Comparison of ENCODE assay signal across 26 cellular contexts in genomic region chr1:13799502-13800283, GRCh38.
DNase-seq lines count a peak whose midpoint lies in the region; ATAC-seq, FAIRE-seq and TF ChIP-seq lines count a peak whose summit lies in the region.
"Had no signal": no experiment of that assay in that cellular context is flagged by ENCODE, and none has a peak within 500 bp of the region (broad histone marks: within the 10 kb centered on the region; RNA-seq: fewer than 3 reads in every experiment).

No MANE protein-coding gene starts in this region.

- no peak overlapping the region for H3K4me2 ChIP-seq in hepatocyte

- ATAC-seq in T-helper 17 cell = no peak
- ATAC-seq in stimulated activated naive B cell treated with anti-CD40 and anti-IgM and Interleukin-4, amounts not matched to agents 10 μg/mL and 1 μg/mL and 100 μg/mL, for 72 hours (replicated peaks) = no peak
- no peak for ATAC-seq in HG02763 (IDR thresholded peaks at IDR 0.05; ENCODE audit: unreplicated experiment)
- ATAC-seq: natural killer cell treated with Interleukin-12 subunit alpha and Interleukin-12 subunit beta and Interleukin-15 and Interleukin-18, amount 100 ng/mL, for 72 hours; right cardiac atrium had no signal

- in situ Hi-C loops in GM13976 (cut with MboI; ENCODE audit: low sequenced_read_pairs, unreplicated experiment) = loop anchor here (10.0 kb wide), 1 partner anchor 135 kb away; no protein-coding TSS in a partner anchor

- no peaks in the 10 kb centered on the region for H3K36me3 ChIP-seq in HEK293 (ENCODE audit: control insufficient read depth in 2 of 2, insufficient read depth in 1 of 2, low read length in 2 of 2)
- H3K36me3 ChIP-seq in hepatocyte (replicated peaks; ENCODE audit: insufficient read depth, low read depth) = no peaks in the 10 kb centered on the region
- H3K36me3 ChIP-seq: uterus had no signal

- CTCF ChIA-PET in HEK293 (lab: Yijun Ruan, JAX) = interaction anchor here (0.7 kb wide), 1 partner anchor 156 kb away, joined by 3 read pairs; no protein-coding TSS in a partner anchor

- no peak overlapping the region for H3K4me3 Mint-ChIP-seq in T-helper 17 cell
- H3K4me3 Mint-ChIP-seq in stimulated activated naive B cell treated with anti-CD40 and anti-IgM and Interleukin-4, amounts not matched to agents 10 μg/mL and 1 μg/mL and 100 μg/mL, for 72 hours = no peak overlapping the region
- H3K4me3 Mint-ChIP-seq: activated T-helper 1 cell treated with anti-CD3 and anti-CD28 coated beads, Interleukin-12 subunit alpha, Interleukin-12 subunit beta, Interleukin-2, Interleukin-4 antibody, amounts not matched to agents 30 ng/mL and 10 ng/mL and 1 ng/mL, durations not matched to agents 14 hours and 24 hours and 36 hours; CD8-positive, alpha-beta memory T cell; natural killer cell treated with Interleukin-12 subunit alpha and Interleukin-12 subunit beta and Interleukin-15 and Interleukin-18, amount 100 ng/mL, for 72 hours had no signal

- H3K4me3 ChIP-seq in HEK293 (ENCODE audit: low read depth, low read length) = no peak overlapping the region
- H3K4me3 ChIP-seq in hepatocyte = no peak overlapping the region
- H3K4me3 ChIP-seq: coronary artery, SJSA1, uterus had no signal

- DNase-seq in T-helper 17 cell = no peak
- no peak for DNase-seq in hepatocyte (ENCODE audit: low spot score)
- DNase-seq in stimulated activated naive B cell treated with anti-CD40 and anti-IgM and Interleukin-4, amounts not matched to agents 10 μg/mL and 1 μg/mL and 100 μg/mL, for 72 hours = no peak
- no peak for DNase-seq in GM13976 (ENCODE audit: low spot score)
- DNase-seq in H54 (ENCODE audit: insufficient read length, low spot score) = no peak
- DNase-seq: activated CD4-positive, alpha-beta T cell treated with anti-CD3 and anti-CD28 coated beads for 4 hours; CD8-positive, alpha-beta memory T cell; DMS79; left cardiac atrium; NCI-H1417; NCI-H2081 treated with DMSO at 0.1 percent for 48 hours; NCI-H446; OCI-M1; right cardiac atrium; stimulated activated CD4-positive, alpha-beta T cell treated with anti-CD3 and anti-CD28 coated beads, Interleukin-15, amount 100 ng/mL, for 24 hours; stimulated activated CD8-positive, alpha-beta memory T cell treated with anti-CD3 and anti-CD28 coated beads, Interleukin-4, amount 100 ng/mL, for 48 hours; substantia nigra; uterus had no signal

- TF ChIP-seq CTCF in HEK293 (tag by site-specific recombination; IDR thresholded peaks at IDR 0.05) (no peak), hepatocyte (IDR thresholded peaks at IDR 0.05; ENCODE audit: poor library complexity) (no peak), GM13976 (IDR thresholded peaks at IDR 0.05; ENCODE audit: borderline replicate concordance, control extremely low read depth, extremely low read depth, insufficient read depth, missing control alignments) (no peak)

- peaks cover 35% of the 10 kb centered on the region for H3K4me1 Mint-ChIP-seq in T-helper 17 cell
- peaks cover 22 to 38% of the 10 kb centered on the region in 2 donors for H3K4me1 Mint-ChIP-seq in stimulated activated naive B cell treated with anti-CD40 and anti-IgM and Interleukin-4, amounts not matched to agents 10 μg/mL and 1 μg/mL and 100 μg/mL, for 72 hours

- peak overlapping the region; percentile 77 for H3K27ac Mint-ChIP-seq in T-helper 17 cell
- H3K27ac Mint-ChIP-seq in stimulated activated naive B cell treated with anti-CD40 and anti-IgM and Interleukin-4, amounts not matched to agents 10 μg/mL and 1 μg/mL and 100 μg/mL, for 72 hours = peak overlapping the region; percentile 39

- no peaks in the 10 kb centered on the region for H4K20me1 ChIP-seq in hepatocyte (ENCODE audit: insufficient read depth, poor library complexity, severe bottlenecking)

- WGBS in hepatocyte (ENCODE audit: low lambda C conversion rate, missing lambda C conversion rate) = 92% methylated on average over 10 of the region's 10 CpGs

- no peaks in the 10 kb centered on the region for H3K9me2 ChIP-seq in hepatocyte (replicated peaks; ENCODE audit: insufficient read depth)

- H3K79me2 ChIP-seq in hepatocyte = peaks cover 4% of the 10 kb centered on the region

- no peak for FAIRE-seq in H54 (lab: Jason Lieb, UNC)
- FAIRE-seq: endometrium had no signal

- no peak overlapping the region for H2AFZ ChIP-seq in hepatocyte

- POLR2A ChIA-PET in HEK293 (lab: Yijun Ruan, JAX) = no interaction called here

- no peaks in the 10 kb centered on the region for H3K36me3 Mint-ChIP-seq in T-helper 17 cell (ENCODE audit: low read depth)
- H3K36me3 Mint-ChIP-seq in stimulated activated naive B cell treated with anti-CD40 and anti-IgM and Interleukin-4, amounts not matched to agents 10 μg/mL and 1 μg/mL and 100 μg/mL, for 72 hours = peaks cover 29 to 48% of the 10 kb centered on the region in 2 donors
- H3K36me3 Mint-ChIP-seq: natural killer cell treated with Interleukin-12 subunit alpha and Interleukin-12 subunit beta and Interleukin-15 and Interleukin-18, amount 100 ng/mL, for 72 hours had no signal

- H3K9me3 ChIP-seq in HEK293 (ENCODE audit: control insufficient read depth, insufficient read depth, low read depth, low read length) (no peaks in the 10 kb centered on the region), T-helper 17 cell (ENCODE audit: control insufficient read depth, low read length, poor library complexity, severe bottlenecking) (no peaks in the 10 kb centered on the region), hepatocyte (ENCODE audit: low read depth) (no peaks in the 10 kb centered on the region)
- H3K9me3 ChIP-seq: SJSA1, uterus had no signal

- TF ChIP-seq POLR2A in H54 (IDR thresholded peaks at IDR 0.05; ENCODE audit: low read depth, low read length) = no peak

- no peaks in the 10 kb centered on the region for H3K9me3 Mint-ChIP-seq in stimulated activated naive B cell treated with anti-CD40 and anti-IgM and Interleukin-4, amounts not matched to agents 10 μg/mL and 1 μg/mL and 100 μg/mL, for 72 hours
- H3K9me3 Mint-ChIP-seq: activated T-helper 1 cell treated with anti-CD3 and anti-CD28 coated beads, Interleukin-12 subunit alpha, Interleukin-12 subunit beta, Interleukin-2, Interleukin-4 antibody, amounts not matched to agents 30 ng/mL and 10 ng/mL and 1 ng/mL, durations not matched to agents 14 hours and 24 hours and 36 hours; CD8-positive, alpha-beta memory T cell; natural killer cell treated with Interleukin-12 subunit alpha and Interleukin-12 subunit beta and Interleukin-15 and Interleukin-18, amount 100 ng/mL, for 72 hours had no signal

- H3K4me1 ChIP-seq in HEK293 (ENCODE audit: control insufficient read depth, insufficient read depth, low read length) (no peaks in the 10 kb centered on the region; the same call in 1 of the 2 replicates), hepatocyte (ENCODE audit: insufficient read depth) (peaks cover 4% of the 10 kb centered on the region)
- H3K4me1 ChIP-seq: SJSA1, uterus had no signal

- H3K27me3 Mint-ChIP-seq in T-helper 17 cell = no peaks in the 10 kb centered on the region
- no peaks in the 10 kb centered on the region for H3K27me3 Mint-ChIP-seq in stimulated activated naive B cell treated with anti-CD40 and anti-IgM and Interleukin-4, amounts not matched to agents 10 μg/mL and 1 μg/mL and 100 μg/mL, for 72 hours
- H3K27me3 Mint-ChIP-seq: CD8-positive, alpha-beta memory T cell; natural killer cell treated with Interleukin-12 subunit alpha and Interleukin-12 subunit beta and Interleukin-15 and Interleukin-18, amount 100 ng/mL, for 72 hours had no signal

- H3K27ac ChIP-seq in HEK293 (ENCODE audit: extremely low read depth, low read depth, low read length) (no peak overlapping the region), hepatocyte (peak overlapping the region; percentile 60)
- H3K27ac ChIP-seq: coronary artery, HL-60, SJSA1, uterus had no signal

- no peaks in the 10 kb centered on the region for H3K27me3 ChIP-seq in hepatocyte
- H3K27me3 ChIP-seq: SJSA1, uterus had no signal

TF ChIP-seq in HEK293, 187 proteins besides CTCF, POLR2A, EP300 and RAD21:
- TF ChIP-seq ZNF24 (tag by site-specific recombination; IDR thresholded peaks at IDR 0.05) (peak; percentile 43; the same call in 1 of the 2 replicates), ZSCAN30 (tag by site-specific recombination; IDR thresholded peaks at IDR 0.05) (no peak)
